17 cellular contexts compared by ENCODE assay signal in genomic region chr11:47913569-47914244, GRCh38.
"Had no signal": no experiment of that assay in that cellular context is flagged by ENCODE, and none has a peak within 500 bp of the region (broad histone marks: within the 10 kb centered on the region; RNA-seq: fewer than 3 reads in every experiment).

No MANE protein-coding gene starts in this region.

- H3K27ac Mint-ChIP-seq: activated B cell treated with CpG ODN at 0.5 μM for 24 hours; activated naive CD4-positive, alpha-beta T cell treated with anti-CD3 and anti-CD28 coated beads, Interleukin-2, amount 10 ng/mL, durations not matched to agents 7 days and 5 days; activated T-helper 2 cell treated with anti-CD3 and anti-CD28 coated beads, Interferon-gamma antibody, Interleukin-2, Interleukin-4, amounts not matched to agents 10 μg/mL and 5 μg/mL and 100 μg/mL, durations not matched to agents 14 hours and 24 hours and 36 hours; dendritic cell treated with granulocyte-macrophage colony-stimulating factor and Interleukin-4, amounts not matched to agents 40 ng/mL and 50 ng/mL, for 4 days; stimulated activated naive CD8-positive, alpha-beta T cell treated with anti-CD3 and anti-CD28 coated beads, Interleukin-15, Interleukin-2, amounts not matched to agents 100 ng/mL and 50 ng/mL, for 24 hours had no signal

- DNase-seq: activated B cell treated with CpG ODN at 0.5 μM for 24 hours; activated CD4-positive, alpha-beta T cell treated with anti-CD3 and anti-CD28 coated beads, Interleukin-2, amount 50 U/mL, for 1 hour; activated naive CD4-positive, alpha-beta T cell treated with anti-CD3 and anti-CD28 coated beads, Interleukin-2, amount 10 ng/mL, durations not matched to agents 7 days and 5 days; activated T-cell treated with anti-CD3 and anti-CD28 coated beads for 4 hours; effector memory CD8-positive, alpha-beta T cell; gastrocnemius medialis; heart right ventricle; left lung; pancreas; stimulated activated CD4-positive, alpha-beta T cell treated with anti-CD3 and anti-CD28 coated beads, Interleukin-2, amount 100 ng/mL, for 48 hours; stimulated activated CD8-positive, alpha-beta memory T cell treated with anti-CD3 and anti-CD28 coated beads, Interleukin-4, amount 100 ng/mL, for 48 hours had no signal

- H3K9me3 ChIP-seq: gastrocnemius medialis, heart right ventricle, left lung, pancreas had no signal

- H3K9me3 Mint-ChIP-seq: activated B cell treated with CpG ODN at 0.5 μM for 24 hours; activated naive CD4-positive, alpha-beta T cell treated with anti-CD3 and anti-CD28 coated beads, Interleukin-2, amount 10 ng/mL, durations not matched to agents 7 days and 5 days; activated T-helper 2 cell treated with anti-CD3 and anti-CD28 coated beads, Interferon-gamma antibody, Interleukin-2, Interleukin-4, amounts not matched to agents 10 μg/mL and 5 μg/mL and 100 μg/mL, durations not matched to agents 14 hours and 24 hours and 36 hours; central memory CD8-positive, alpha-beta T cell; dendritic cell treated with granulocyte-macrophage colony-stimulating factor and Interleukin-4, amounts not matched to agents 40 ng/mL and 50 ng/mL, for 4 days; effector memory CD8-positive, alpha-beta T cell; stimulated activated naive CD8-positive, alpha-beta T cell treated with anti-CD3 and anti-CD28 coated beads, Interleukin-15, Interleukin-2, amounts not matched to agents 100 ng/mL and 50 ng/mL, for 24 hours had no signal

- ATAC-seq: effector memory CD8-positive, alpha-beta T cell; gastrocnemius medialis; heart right ventricle; left lung; pancreas had no signal

- H3K4me3 ChIP-seq: gastrocnemius medialis, heart right ventricle, left lung, pancreas had no signal

- H3K4me1 ChIP-seq: gastrocnemius medialis had no signal

- H3K27ac ChIP-seq: epithelial cell of prostate, gastrocnemius medialis, heart right ventricle, left lung, pancreas had no signal

- H3K36me3 ChIP-seq: gastrocnemius medialis, heart right ventricle, left lung, pancreas had no signal

- FAIRE-seq: islet of Langerhans, pancreas had no signal

- H3K36me3 Mint-ChIP-seq: activated naive CD4-positive, alpha-beta T cell treated with anti-CD3 and anti-CD28 coated beads, Interleukin-2, amount 10 ng/mL, durations not matched to agents 7 days and 5 days had no signal

- H3K4me3 Mint-ChIP-seq: activated B cell treated with CpG ODN at 0.5 μM for 24 hours; activated naive CD4-positive, alpha-beta T cell treated with anti-CD3 and anti-CD28 coated beads, Interleukin-2, amount 10 ng/mL, durations not matched to agents 7 days and 5 days; central memory CD8-positive, alpha-beta T cell; dendritic cell treated with granulocyte-macrophage colony-stimulating factor and Interleukin-4, amounts not matched to agents 40 ng/mL and 50 ng/mL, for 4 days; effector memory CD8-positive, alpha-beta T cell; stimulated activated naive CD8-positive, alpha-beta T cell treated with anti-CD3 and anti-CD28 coated beads, Interleukin-15, Interleukin-2, amounts not matched to agents 100 ng/mL and 50 ng/mL, for 24 hours had no signal

- H3K27me3 Mint-ChIP-seq: activated B cell treated with CpG ODN at 0.5 μM for 24 hours; central memory CD8-positive, alpha-beta T cell; dendritic cell treated with granulocyte-macrophage colony-stimulating factor and Interleukin-4, amounts not matched to agents 40 ng/mL and 50 ng/mL, for 4 days; effector memory CD8-positive, alpha-beta T cell; stimulated activated naive CD8-positive, alpha-beta T cell treated with anti-CD3 and anti-CD28 coated beads, Interleukin-15, Interleukin-2, amounts not matched to agents 100 ng/mL and 50 ng/mL, for 24 hours had no signal

- H3K27me3 ChIP-seq: gastrocnemius medialis, heart right ventricle, left lung, pancreas had no signal
